In the genomic region with DNA sequence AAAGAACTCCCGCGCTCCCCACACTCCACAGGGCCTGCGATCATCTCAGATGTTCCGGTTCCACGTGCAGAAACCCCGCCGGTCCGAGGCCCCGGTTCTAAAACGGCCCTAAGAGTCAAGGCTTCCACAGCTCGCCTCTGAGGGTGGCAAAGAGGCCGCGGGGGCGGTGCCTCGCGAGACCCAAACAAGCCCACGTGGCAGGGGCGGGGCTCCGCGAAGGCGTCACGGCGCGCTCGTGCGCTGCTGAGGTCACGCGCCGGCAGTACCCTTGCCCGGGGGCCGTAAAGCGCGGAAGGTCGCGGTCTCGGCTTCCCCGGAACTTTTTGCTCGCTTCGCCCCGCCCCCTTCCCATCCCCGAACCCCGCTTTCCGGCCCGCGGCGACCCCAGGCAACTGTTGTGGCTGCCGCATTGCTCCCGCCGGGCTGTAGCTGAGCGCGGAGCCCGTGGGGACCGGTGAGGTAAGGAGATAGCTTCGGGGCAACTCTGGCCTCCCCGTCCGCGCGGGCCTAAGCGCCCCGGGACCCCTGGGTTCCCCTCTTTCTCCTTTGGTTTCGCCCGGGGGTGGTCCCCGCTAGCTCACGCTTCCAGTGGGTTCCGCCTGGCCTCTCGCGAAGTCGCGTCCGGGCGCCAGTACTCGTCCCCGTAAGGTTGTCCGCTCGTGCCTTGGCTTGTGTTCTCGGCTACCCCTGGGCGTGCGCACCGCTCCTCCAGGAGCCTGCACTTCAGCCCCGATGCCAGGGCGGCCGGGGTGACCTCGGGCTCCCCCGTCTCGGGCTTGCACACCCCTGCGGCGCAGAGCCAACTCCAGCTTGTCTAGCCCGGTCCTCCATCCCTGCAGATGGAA, we compare ENCODE assay signal across 8 cellular contexts. TPM values are rescaled to one million over a fixed set of nuclear protein-coding genes. Genes with fewer than 3 reads are reported as not detected.
A peak's percentile ranks its signal among the peaks of the same experiment; 100 is the strongest.
DNase-seq lines count a peak whose midpoint lies in the region; ATAC-seq and TF ChIP-seq lines count a peak whose summit lies in the region.
"Not testable (repeated sequence)": the region's sequence is repeated elsewhere in the genome, so short reads cannot be mapped to it uniquely, and the experiment has no call there.

TSS of gene PDPR (plus strand) at position 351 of the 845 bp plus-strand sequence. CDS start 6,161 bp downstream, outside the sequence.

- peak; percentile 56 to 71 for DNase-seq in NCI-H2081 (lab: John Stamatoyannopoulos, UW)
- DNase-seq in T-helper 9 cell, result peak; percentile 91
- peak; percentile 95 for DNase-seq in astrocyte of the hippocampus (ENCODE audit: low read depth, low spot score)
- DNase-seq in hepatocyte (ENCODE audit: low spot score), result peak; percentile 95
- DNase-seq in uterus, result peak; percentile 93 to 97

- peak within 1 kb of the TSS; percentile 79 for H3K27ac ChIP-seq in hepatocyte
- H3K27ac ChIP-seq in rectal smooth muscle tissue (ENCODE audit: low read depth, low read length), result peak within 1 kb of the TSS; percentile 72
- H3K27ac ChIP-seq in uterus, result peak within 1 kb of the TSS; percentile 74 to 81

- H3K4me3 ChIP-seq in hepatocyte (peak within 1 kb of the TSS; percentile 95), rectal smooth muscle tissue (ENCODE audit: low read length) (peak within 1 kb of the TSS; percentile 86), uterus (peak within 1 kb of the TSS; percentile 58 to 87)

- H3K27me3 ChIP-seq in hepatocyte; rectal smooth muscle tissue (ENCODE audit: control insufficient read depth, insufficient read depth, low read length); uterus: not testable (repeated sequence)

- not testable (repeated sequence) for H3K9me3 ChIP-seq in hepatocyte (ENCODE audit: low read depth); uterus

- peak within 1 kb of the TSS; percentile 96 for H2AFZ ChIP-seq in hepatocyte

- H3K4me2 ChIP-seq in hepatocyte, result peak within 1 kb of the TSS; percentile 85

- H3K36me3 ChIP-seq in hepatocyte (replicated peaks; ENCODE audit: insufficient read depth, low read depth); rectal smooth muscle tissue (ENCODE audit: control insufficient read depth, insufficient read depth, low read length); uterus: not testable (repeated sequence)

- H3K9me2 ChIP-seq in hepatocyte (replicated peaks; ENCODE audit: insufficient read depth), result not testable (repeated sequence)

- not testable (repeated sequence) for H3K4me1 ChIP-seq in hepatocyte (ENCODE audit: insufficient read depth); rectal smooth muscle tissue (ENCODE audit: control insufficient read depth, insufficient read depth, low read length); uterus

- under 1% methylated on average over 57 of the region's 88 CpGs for WGBS in hepatocyte (ENCODE audit: low lambda C conversion rate, missing lambda C conversion rate)

- TF ChIP-seq POLR2A in uterus (IDR thresholded peaks at IDR 0.05), result peak; percentile 31 to 41

- intact Hi-C loops in uterus (cut with DNase I; ENCODE audit: low total_unique reads), result not testable (repeated sequence)

- peak; percentile 90 for ATAC-seq in GM18511 (IDR thresholded peaks at IDR 0.05; ENCODE audit: unreplicated experiment)
- peak; percentile 87 for ATAC-seq in HG03025 (IDR thresholded peaks at IDR 0.05; ENCODE audit: low FRiP score, unreplicated experiment)

- peaks cover 25% of the 10 kb centered on the region for H3K79me2 ChIP-seq in hepatocyte

- not testable (repeated sequence) for H4K20me1 ChIP-seq in hepatocyte (ENCODE audit: insufficient read depth, poor library complexity, severe bottlenecking)

- H3K9ac ChIP-seq in rectal smooth muscle tissue (ENCODE audit: low read length), result peak within 1 kb of the TSS; percentile 21

- not testable (repeated sequence) for TF ChIP-seq CTCF in hepatocyte (IDR thresholded peaks at IDR 0.05; ENCODE audit: poor library complexity); uterus (IDR thresholded peaks at IDR 0.05)

RNA-seq across cellular contexts. Expression of gene PDPR, which starts in this region (rescaled TPM):
- total RNA-seq in hepatocyte (16.7 and 17.2 TPM in 2 replicates), uterus (10 to 100 TPM; 23.2 to 63.8 (median 44.2) TPM)
- 5.3 and 6.8 TPM in 2 replicates for polyA plus RNA-seq in hepatocyte

Comparison
In these comparisons a context has a peak if more than half of its experiments do, and no peak if none do; other contexts are left out.
1. Peak in every context shown above with its lines: DNase-seq, ATAC-seq, H3K4me3 ChIP-seq and H3K27ac ChIP-seq.